26 cellular contexts compared by ENCODE assay signal in genomic region chr1:221488531-221488930, GRCh38.
"Had no signal": no experiment of that assay in that cellular context is flagged by ENCODE, and none has a peak within 500 bp of the region (broad histone marks: within the 10 kb centered on the region; RNA-seq: fewer than 3 reads in every experiment).

No MANE protein-coding gene starts in this region.

- H3K36me3 ChIP-seq: adrenal gland, ascending aorta, colonic mucosa, ovary, prostate gland, sigmoid colon, stomach, thyroid gland had no signal

- H3K27me3 ChIP-seq: adrenal gland, ascending aorta, colonic mucosa, ovary, sigmoid colon, stomach, thyroid gland had no signal

- H3K4me2 ChIP-seq: smooth muscle cell had no signal

- H3K4me1 ChIP-seq: adrenal gland, ascending aorta, colonic mucosa, prostate gland, sigmoid colon, stomach had no signal

- H3K27ac ChIP-seq: adrenal gland, ascending aorta, colonic mucosa, dorsolateral prefrontal cortex, ovary, prostate gland, sigmoid colon, stomach had no signal

- H3K9me3 ChIP-seq: adrenal gland, ascending aorta, colonic mucosa, ovary, prostate gland, sigmoid colon, stomach, thyroid gland had no signal

- DNase-seq: activated B cell treated with CpG ODN at 0.5 μM for 24 hours; activated CD8-positive, alpha-beta T cell treated with anti-CD3 and anti-CD28 coated beads, Interleukin-2, amount 10 ng/mL, durations not matched to agents 7 days and 5 days; activated naive CD4-positive, alpha-beta T cell treated with Interleukin-2 at 50 U/mL for 16 hours; activated T-cell treated with anti-CD3 and anti-CD28 coated beads for 4 hours; activated T-cell treated with anti-CD3 and anti-CD28 coated beads, Interleukin-2, amount 50 U/mL, for 72 hours; adrenal gland; colonic mucosa; dorsolateral prefrontal cortex; effector memory CD4-positive, alpha-beta T cell; head of caudate nucleus; hippocampal formation; kidney; left colon; naive B cell; nephron progenitor cell; ovary; sigmoid colon; stimulated activated CD4-positive, alpha-beta T cell treated with anti-CD3 and anti-CD28 coated beads, Interleukin-1b, Interleukin-23, amount 100 ng/mL, for 48 hours; stimulated activated CD4-positive, alpha-beta T cell treated with anti-CD3 and anti-CD28 coated beads, Interleukin-4, amount 100 ng/mL, for 4 hours; stimulated activated CD8-positive, alpha-beta memory T cell treated with anti-CD3 and anti-CD28 coated beads, Interleukin-4, amount 100 ng/mL, for 48 hours; stomach; T-helper 1 cell; thyroid gland had no signal

- H3K4me3 ChIP-seq: adrenal gland, ascending aorta, colonic mucosa, dorsolateral prefrontal cortex, ovary, prostate gland, sigmoid colon, smooth muscle cell, stomach, thyroid gland had no signal
